8 cellular contexts compared by ENCODE assay signal in the genomic region with DNA sequence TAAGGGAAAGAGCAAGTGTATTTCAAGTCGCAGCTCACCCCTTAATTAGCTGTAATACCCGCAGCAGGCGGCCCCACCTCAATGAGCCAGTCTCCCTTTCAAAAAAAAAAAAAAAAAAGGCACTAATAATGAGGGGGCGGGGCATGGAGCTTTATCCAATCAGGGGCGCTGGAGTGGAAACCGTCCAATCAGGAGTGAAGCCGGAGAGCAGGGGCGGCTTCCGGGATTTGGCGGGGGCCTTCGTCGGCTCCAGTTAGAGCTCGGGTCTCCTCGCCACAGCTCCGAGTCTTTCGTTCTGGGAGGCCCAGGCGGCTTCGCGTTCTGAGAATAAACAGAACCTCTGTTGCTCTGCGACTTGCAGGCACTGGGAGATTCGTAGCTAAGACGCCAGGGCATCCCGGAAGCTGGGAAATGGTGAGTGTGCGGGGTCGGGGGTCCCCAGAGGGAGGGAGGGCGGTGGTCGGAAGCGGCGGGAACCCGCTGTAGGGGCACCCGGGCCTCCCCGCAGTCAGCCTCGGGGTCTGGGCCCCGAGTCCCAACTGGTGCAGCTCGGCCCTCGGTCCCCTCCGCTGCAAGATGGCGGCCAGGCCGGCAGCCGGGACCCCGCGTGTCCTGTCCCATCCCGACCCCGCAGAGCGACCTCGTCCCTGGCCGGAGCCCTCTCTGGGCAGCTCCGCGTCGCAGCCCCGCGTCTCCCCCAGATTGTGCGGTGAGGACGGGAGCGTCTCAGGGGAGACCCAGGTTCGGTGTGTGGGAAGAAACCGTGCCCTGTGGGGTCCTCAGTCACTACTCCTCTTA. TPM values are rescaled to one million over a fixed set of nuclear protein-coding genes. Genes with fewer than 3 reads are reported as not detected.
DNase-seq lines count a peak whose midpoint lies in the region; ATAC-seq and TF ChIP-seq lines count a peak whose summit lies in the region.

A gene (plus strand): TSS at position 252 of the 798 bp plus-strand sequence. CDS start 160 bp downstream, at position 412.

- H3K4me2 ChIP-seq in DND-41 (ENCODE audit: insufficient read depth, low read length) (peak within 1 kb of the TSS; percentile 82), GM23248 (ENCODE audit: unreplicated experiment) (peak within 1 kb of the TSS; percentile 94)

- H3K79me2 ChIP-seq in DND-41 (ENCODE audit: insufficient read depth, low read length) (peaks cover 55% of the 10 kb centered on the region), GM23248 (ENCODE audit: insufficient read depth) (peaks cover 48% of the 10 kb centered on the region)

- H4K20me1 ChIP-seq in DND-41 (ENCODE audit: insufficient read depth, low read length), result peaks cover 38% of the 10 kb centered on the region
- no peaks in the 10 kb centered on the region for H4K20me1 ChIP-seq in GM23248 (ENCODE audit: insufficient read depth)

- peak within 1 kb of the TSS; percentile 88 for H2AFZ ChIP-seq in DND-41 (ENCODE audit: low read depth, low read length)
- H2AFZ ChIP-seq in GM23248, result peak within 1 kb of the TSS; percentile 88

- H3K4me1 ChIP-seq in DND-41 (ENCODE audit: insufficient read depth, low read length), result peaks cover 60% of the 10 kb centered on the region
- H3K4me1 ChIP-seq in GM23248 (ENCODE audit: insufficient read depth), result peaks cover 47% of the 10 kb centered on the region
- peaks cover 25% of the 10 kb centered on the region for H3K4me1 ChIP-seq in stomach smooth muscle (ENCODE audit: control insufficient read depth, insufficient read depth, low read length)

- H3K36me3 ChIP-seq in DND-41 (ENCODE audit: insufficient read depth, low read length), result peaks cover 39% of the 10 kb centered on the region
- no peaks in the 10 kb centered on the region for H3K36me3 ChIP-seq in GM23248 (ENCODE audit: low read depth)
- H3K36me3 ChIP-seq in stomach smooth muscle (ENCODE audit: control insufficient read depth in 2 of 2, insufficient read depth in 2 of 2, low read length in 2 of 2), result no peaks in the 10 kb centered on the region

- peaks cover 13% of the 10 kb centered on the region for H3K36me3 Mint-ChIP-seq in neural crest cell (ENCODE audit: low read depth)

- peak within 1 kb of the TSS; percentile 99 for H3K27ac Mint-ChIP-seq in neural crest cell (ENCODE audit: unreplicated experiment)

- TF ChIP-seq POLR2A in Raji (IDR thresholded peaks at IDR 0.05; ENCODE audit: insufficient read depth, low read depth, low read length), result peak; percentile 82

- peak within 1 kb of the TSS; percentile 99 for H3K4me3 Mint-ChIP-seq in neural crest cell

- peaks cover 52% of the 10 kb centered on the region for H3F3A ChIP-seq in GM23248 (ENCODE audit: insufficient read depth)

- H3K4me1 Mint-ChIP-seq in neural crest cell, result peaks cover 41% of the 10 kb centered on the region

- no peaks in the 10 kb centered on the region for H3K9me3 Mint-ChIP-seq in neural crest cell

- H3K9ac ChIP-seq in DND-41 (ENCODE audit: low read depth, low read length) (peak within 1 kb of the TSS; percentile 98), GM23248 (peak within 1 kb of the TSS; percentile 98), stomach smooth muscle (ENCODE audit: low read length in 2 of 2) (peak within 1 kb of the TSS; percentile 68 to 96)

- no peaks in the 10 kb centered on the region for H3K9me2 ChIP-seq in GM23248 (ENCODE audit: insufficient read depth)

- H3K27me3 ChIP-seq in DND-41 (ENCODE audit: insufficient read depth, low read length, poor library complexity) (no peaks in the 10 kb centered on the region), GM23248 (replicated peaks; ENCODE audit: insufficient read depth) (no peaks in the 10 kb centered on the region), stomach smooth muscle (ENCODE audit: control insufficient read depth in 1 of 2, insufficient read depth in 2 of 2, low read length in 2 of 2) (no peaks in the 10 kb centered on the region)

- H3K4me3 ChIP-seq in DND-41 (ENCODE audit: low read depth in 1 of 2, low read length in 2 of 2) (peak within 1 kb of the TSS; percentile 77 to 96), GM23248 (peak within 1 kb of the TSS; percentile 94), LNCaP clone FGC (ENCODE audit: low read depth, low read length) (peak within 1 kb of the TSS; percentile 66), stomach smooth muscle (ENCODE audit: low read length in 2 of 2) (peak within 1 kb of the TSS; percentile 67 to 95)

- H3K9me3 ChIP-seq in DND-41 (ENCODE audit: insufficient read depth, low read length, severe bottlenecking) (no peaks in the 10 kb centered on the region), GM23248 (ENCODE audit: low read depth) (no peaks in the 10 kb centered on the region), stomach smooth muscle (ENCODE audit: control insufficient read depth in 2 of 2, low read length in 2 of 2) (no peaks in the 10 kb centered on the region)

- peak; percentile 89 for ATAC-seq in DND-41 (ENCODE audit: insufficient read depth, low read depth)

- WGBS in GM23248 (ENCODE audit: low coverage in 1 of 2, low lambda C conversion rate in 2 of 2, missing lambda C conversion rate in 2 of 2), 2 experiments, result 0% methylated on average over 43 to 51 of the region's 57 CpGs

- peaks cover 17% of the 10 kb centered on the region for H3K27me3 Mint-ChIP-seq in neural crest cell (ENCODE audit: low read depth)

- H3K27ac ChIP-seq in DND-41 (ENCODE audit: low read length) (peak within 1 kb of the TSS; percentile 93), GM23248 (peak within 1 kb of the TSS; percentile 94), stomach smooth muscle (ENCODE audit: low read length) (peak within 1 kb of the TSS; percentile 90)

- TF ChIP-seq CTCF in DND-41 (IDR thresholded peaks at IDR 0.05; ENCODE audit: borderline replicate concordance, extremely low read depth, low read length, poor library complexity, severe bottlenecking) (no peak), LNCaP clone FGC (IDR thresholded peaks at IDR 0.05; ENCODE audit: control insufficient read depth, extremely low read depth, insufficient read depth) (no peak), neural crest cell (conservative IDR thresholded peaks at IDR 0.05) (no peak)

- in situ Hi-C loops in GM23248 (cut with MboI), result no loop called here

- DNase-seq in DND-41, result peak; percentile 95
- DNase-seq in GM23248, result peak; percentile 99
- peak; percentile 71 for DNase-seq in LNCaP clone FGC (ENCODE audit: low read depth)
- peak; percentile 97 for DNase-seq in activated effector memory CD4-positive, alpha-beta T cell treated with anti-CD3 and anti-CD28 coated beads, Interleukin-2, amount 50 U/mL, for 16 hours
- DNase-seq in fibroblast of the conjunctiva (ENCODE audit: low read depth), result peak; percentile 82
- DNase-seq in neural crest cell (ENCODE audit: low read depth, low spot score), result peak; percentile 85

RNA-seq across cellular contexts. Expression of the gene that starts here (rescaled TPM):
- 6.6 and 6.7 TPM in 2 replicates for total RNA-seq in GM23248 (2014; rRNA removed; shearing (Covaris generic))
- polyA plus RNA-seq in GM23248 (2016; fragmentation: Nextera tagmentation; extraction: Ambion mirVana), result 3.5 and 5.9 TPM in 2 replicates
- 13.6 and 15.0 TPM in 2 replicates for total RNA-seq in neural crest cell

Comparison
In these comparisons a context has a peak if more than half of its experiments do, and no peak if none do; other contexts are left out.
1. Peak in every context shown above with its lines: DNase-seq, ATAC-seq, H3K4me3 ChIP-seq and H3K27ac ChIP-seq.